In genomic region chr9:72039532-72039931, GRCh38 we compare ENCODE assay signal across 12 cellular contexts. TPM values are rescaled to one million over a fixed set of nuclear protein-coding genes. Genes with fewer than 3 reads are reported as not detected.
DNase-seq lines count a peak whose midpoint lies in the region; ATAC-seq and TF ChIP-seq lines count a peak whose summit lies in the region.
"Had no signal": no experiment of that assay in that cellular context is flagged by ENCODE, and none has a peak within 500 bp of the region (broad histone marks: within the 10 kb centered on the region; RNA-seq: fewer than 3 reads in every experiment).

No MANE protein-coding gene starts in this region.

- no peaks in the 10 kb centered on the region for H4K20me1 ChIP-seq in GM23338 (replicated peaks; ENCODE audit: insufficient read depth)

- peak; percentile 7 for DNase-seq in activated naive CD4-positive, alpha-beta T cell treated with anti-CD3 and anti-CD28 coated beads for 36 hours
- DNase-seq in activated naive CD4-positive, alpha-beta T cell treated with Interleukin-2 at 50 U/mL for 16 hours = no peak
- DNase-seq in GM23338 (ENCODE audit: low spot score) (no peak), DMS79 treated with DMSO at 0.1 percent for 48 hours (lab: John Stamatoyannopoulos, UW) (no peak), foreskin melanocyte (no peak), GF-D8 (lab: John Stamatoyannopoulos, UW) (no peak)
- DNase-seq in stimulated activated effector memory CD8-positive, alpha-beta T cell treated with anti-CD3 and anti-CD28 coated beads, Interleukin-12 subunit alpha, Interleukin-12 subunit beta, amount 100 ng/mL, for 72 hours (ENCODE audit: low spot score in 2 of 2) = no peak

- CTCF ChIA-PET in activated naive CD4-positive, alpha-beta T cell treated with anti-CD3 and anti-CD28 coated beads for 36 hours (lab: Charles Lee) = interaction anchor here (0.6 to 8.0 kb wide), 31 partner anchors 8 to 733 kb away, joined by 3 to 95 read pairs (median 4); no protein-coding TSS in a partner anchor

- no peaks in the 10 kb centered on the region for H3K27me3 ChIP-seq in GM23338 (ENCODE audit: insufficient read depth)
- H3K27me3 ChIP-seq: thyroid gland had no signal

- intact Hi-C loops in activated naive CD4-positive, alpha-beta T cell treated with anti-CD3 and anti-CD28 coated beads for 36 hours (cut with micrococcal nuclease) = loop anchor here (1.0 to 5.0 kb wide), 6 partner anchors 163 to 1043 kb away; no protein-coding TSS in a partner anchor

- no peaks in the 10 kb centered on the region for H3F3A ChIP-seq in GM23338 (replicated peaks; ENCODE audit: low read depth)

- H3K4me1 Mint-ChIP-seq in activated naive CD4-positive, alpha-beta T cell treated with anti-CD3 and anti-CD28 coated beads for 36 hours (ENCODE audit: low read depth) = peaks cover 4% of the 10 kb centered on the region
- H3K4me1 Mint-ChIP-seq in GM23338 = peaks cover 3% of the 10 kb centered on the region
- H3K4me1 Mint-ChIP-seq in stimulated activated effector memory CD8-positive, alpha-beta T cell treated with anti-CD3 and anti-CD28 coated beads, Interleukin-12 subunit alpha, Interleukin-12 subunit beta, amount 100 ng/mL, for 72 hours = peaks cover 9% of the 10 kb centered on the region

- no peaks in the 10 kb centered on the region for H3K9me2 ChIP-seq in GM23338 (ENCODE audit: insufficient read depth)

- no peaks in the 10 kb centered on the region for H3K9me3 Mint-ChIP-seq in activated naive CD4-positive, alpha-beta T cell treated with anti-CD3 and anti-CD28 coated beads for 36 hours
- H3K9me3 Mint-ChIP-seq in GM23338 = no peaks in the 10 kb centered on the region
- no peaks in the 10 kb centered on the region for H3K9me3 Mint-ChIP-seq in stimulated activated effector memory CD8-positive, alpha-beta T cell treated with anti-CD3 and anti-CD28 coated beads, Interleukin-12 subunit alpha, Interleukin-12 subunit beta, amount 100 ng/mL, for 72 hours

- peak overlapping the region; percentile 34 for H2AFZ ChIP-seq in GM23338

- TF ChIP-seq CTCF in GM23338 (conservative IDR thresholded peaks at IDR 0.05; ENCODE audit: low read depth in 2 of 2) = no peak

- H3K4me3 ChIP-seq in GM23338 = no peak overlapping the region
- H3K4me3 ChIP-seq: prostate gland, thyroid gland had no signal

- H3K36me3 Mint-ChIP-seq in activated naive CD4-positive, alpha-beta T cell treated with anti-CD3 and anti-CD28 coated beads for 36 hours (ENCODE audit: low read depth) = no peaks in the 10 kb centered on the region
- no peaks in the 10 kb centered on the region for H3K36me3 Mint-ChIP-seq in GM23338 (ENCODE audit: low read depth)
- no peaks in the 10 kb centered on the region for H3K36me3 Mint-ChIP-seq in stimulated activated effector memory CD8-positive, alpha-beta T cell treated with anti-CD3 and anti-CD28 coated beads, Interleukin-12 subunit alpha, Interleukin-12 subunit beta, amount 100 ng/mL, for 72 hours
- H3K36me3 Mint-ChIP-seq: activated naive CD8-positive, alpha-beta T cell had no signal

- no peak overlapping the region for H3K4me3 Mint-ChIP-seq in activated naive CD4-positive, alpha-beta T cell treated with anti-CD3 and anti-CD28 coated beads for 36 hours
- no peak overlapping the region for H3K4me3 Mint-ChIP-seq in GM23338
- H3K4me3 Mint-ChIP-seq in stimulated activated effector memory CD8-positive, alpha-beta T cell treated with anti-CD3 and anti-CD28 coated beads, Interleukin-12 subunit alpha, Interleukin-12 subunit beta, amount 100 ng/mL, for 72 hours = peak overlapping the region; percentile 25
- H3K4me3 Mint-ChIP-seq: activated naive CD8-positive, alpha-beta T cell had no signal

- no peak overlapping the region for H3K27ac Mint-ChIP-seq in activated naive CD4-positive, alpha-beta T cell treated with anti-CD3 and anti-CD28 coated beads for 36 hours
- H3K27ac Mint-ChIP-seq in GM23338 = no peak overlapping the region
- H3K27ac Mint-ChIP-seq in stimulated activated effector memory CD8-positive, alpha-beta T cell treated with anti-CD3 and anti-CD28 coated beads, Interleukin-12 subunit alpha, Interleukin-12 subunit beta, amount 100 ng/mL, for 72 hours = peak overlapping the region; percentile 4
- H3K27ac Mint-ChIP-seq: activated naive CD8-positive, alpha-beta T cell had no signal

- H3K79me2 ChIP-seq in GM23338 (replicated peaks; ENCODE audit: insufficient read depth) = no peaks in the 10 kb centered on the region

- no peak overlapping the region for H3K27ac ChIP-seq in GM23338 (ENCODE audit: low read depth)
- H3K27ac ChIP-seq: prostate gland, thyroid gland had no signal

- peaks cover 6% of the 10 kb centered on the region for H3K27me3 Mint-ChIP-seq in activated naive CD4-positive, alpha-beta T cell treated with anti-CD3 and anti-CD28 coated beads for 36 hours (ENCODE audit: low read depth)
- H3K27me3 Mint-ChIP-seq in GM23338 (ENCODE audit: insufficient read depth, low read depth, poor library complexity) = peaks cover 9% of the 10 kb centered on the region

- ATAC-seq in GM23338 (no peak), HG03432 (IDR thresholded peaks at IDR 0.05; ENCODE audit: unreplicated experiment) (peak; percentile 63)
- peak; percentile 68 for ATAC-seq in stimulated activated effector memory CD8-positive, alpha-beta T cell treated with anti-CD3 and anti-CD28 coated beads, Interleukin-12 subunit alpha, Interleukin-12 subunit beta, amount 100 ng/mL, for 72 hours

- H3K4me2 ChIP-seq in GM23338 = no peak overlapping the region

- no peaks in the 10 kb centered on the region for H3K36me3 ChIP-seq in GM23338 (ENCODE audit: insufficient read depth)
- H3K36me3 ChIP-seq: prostate gland, thyroid gland had no signal

- H3K4me1 ChIP-seq in GM23338 (ENCODE audit: insufficient read depth) = no peaks in the 10 kb centered on the region
- H3K4me1 ChIP-seq: prostate gland, thyroid gland had no signal

TF ChIP-seq in GM23338, 12 proteins besides CTCF, POLR2A, EP300 and RAD21 (continues in another document):
- TF ChIP-seq EZH2 (IDR thresholded peaks at IDR 0.05; ENCODE audit: low read depth, unreplicated experiment) (no peak), ZNF114 (CRISPR knock-in tag; IDR thresholded peaks at IDR 0.05) (no peak), JUNB (IDR thresholded peaks at IDR 0.05; ENCODE audit: unreplicated experiment) (no peak), ZNF331 (CRISPR knock-in tag; IDR thresholded peaks at IDR 0.05; ENCODE audit: low read depth) (no peak), STAT1 (IDR thresholded peaks at IDR 0.05; ENCODE audit: unreplicated experiment) (no peak), NANOG (IDR thresholded peaks at IDR 0.05; ENCODE audit: borderline replicate concordance) (no peak)

RNA-seq across cellular contexts. Expression of gene C9orf57, which starts 20.9 kb away (rescaled TPM):
- total RNA-seq in activated naive CD4-positive, alpha-beta T cell treated with anti-CD3 and anti-CD28 coated beads for 36 hours = not detected
- not detected in 2 replicates for total RNA-seq in GM23338 (2014; rRNA removed; shearing (Covaris generic))
- polyA plus RNA-seq in GM23338 (2016; fragmentation: Nextera tagmentation; extraction: Ambion mirVana) = not detected in 2 replicates
- total RNA-seq: cardiac septum, prostate gland, thyroid gland had no signal
